Comparison of ENCODE assay signal across 33 cellular contexts in the genomic region with DNA sequence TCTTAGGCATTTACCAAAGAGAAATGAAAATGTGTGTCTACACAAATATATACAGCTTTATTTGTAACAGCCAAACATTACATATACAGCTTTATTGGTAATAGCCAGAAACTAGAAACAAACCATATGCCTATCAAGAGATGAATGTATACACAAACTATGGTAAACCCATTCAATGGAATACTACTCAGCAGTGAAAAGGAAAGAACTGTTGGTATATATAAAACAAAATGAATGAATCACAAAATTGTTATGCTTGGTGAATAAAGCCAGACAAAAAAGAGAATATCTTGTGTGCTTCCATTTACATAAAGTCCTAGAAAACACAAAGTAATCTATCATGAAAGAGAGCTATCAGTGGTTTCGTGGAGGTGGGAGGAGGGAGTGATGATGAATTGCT.
"Had no signal": no experiment of that assay in that cellular context is flagged by ENCODE, and none has a peak within 500 bp of the region (broad histone marks: within the 10 kb centered on the region; RNA-seq: fewer than 3 reads in every experiment).

No MANE protein-coding gene starts in this region.

- H3K36me3 ChIP-seq: adrenal gland, ascending aorta, brain microvascular endothelial cell, breast epithelium, cardiac muscle cell had no signal

- DNase-seq: activated effector memory CD4-positive, alpha-beta T cell treated with anti-CD3 and anti-CD28 coated beads, Interleukin-2, amount 50 U/mL, for 16 hours; activated effector memory CD4-positive, alpha-beta T cell treated with Interleukin-2 at 50 U/mL for 16 hours; activated gamma-delta T cell; activated gamma-delta T cell treated with Interleukin-2 at 50 U/mL for 16 hours; activated naive CD4-positive, alpha-beta T cell; activated naive CD4-positive, alpha-beta T cell treated with anti-CD3 and anti-CD28 coated beads for 36 hours; activated naive CD4-positive, alpha-beta T cell treated with anti-CD3 and anti-CD28 coated beads, Interleukin-2, amount 10 ng/mL, durations not matched to agents 7 days and 5 days; activated naive CD4-positive, alpha-beta T cell treated with anti-CD3 and anti-CD28 coated beads, Interleukin-2, amount 50 U/mL, for 16 hours; activated naive CD4-positive, alpha-beta T cell treated with Interleukin-2 at 50 U/mL for 16 hours; activated naive CD8-positive, alpha-beta T cell treated with anti-CD3 and anti-CD28 coated beads for 36 hours; activated naive CD8-positive, alpha-beta T cell treated with anti-CD3 and anti-CD28 coated beads, Interleukin-2, amount 10 ng/mL, durations not matched to agents 7 days and 5 days; activated naive CD8-positive, alpha-beta T cell treated with anti-CD3 and anti-CD28 coated beads, Interleukin-2, amount 50 U/mL, for 24 hours; activated T-cell treated with anti-CD3 and anti-CD28 coated beads, Interleukin-2, amount 50 U/mL, for 24 hours; activated T-cell treated with anti-CD3 and anti-CD28 coated beads, Interleukin-2, amount 50 U/mL, for 4 hours; activated T-cell treated with anti-CD3 and anti-CD28 coated beads, Interleukin-2, amount 50 U/mL, for 48 hours; activated T-cell treated with anti-CD3 and anti-CD28 coated beads, Interleukin-2, amount 50 U/mL, for 72 hours; adrenal gland; amniotic stem cell; amygdala; anterior cingulate cortex; aorta; body of pancreas; brain microvascular endothelial cell; caudate nucleus; central memory CD4-positive, alpha-beta T cell; cerebellar nuclear complex had no signal

- ATAC-seq: activated naive CD4-positive, alpha-beta T cell treated with anti-CD3 and anti-CD28 coated beads, Interleukin-2, amount 50 U/mL, for 72 hours; activated naive CD8-positive, alpha-beta T cell treated with anti-CD3 and anti-CD28 coated beads, Interleukin-2, amount 50 U/mL, for 24 hours; activated T-cell treated with anti-CD3 and anti-CD28 coated beads, Interleukin-2, amount 50 U/mL, for 4 hours; activated T-cell treated with anti-CD3 and anti-CD28 coated beads, Interleukin-2, amount 50 U/mL, for 72 hours; activated T-helper 17 cell treated with anti-CD3 and anti-CD28 coated beads, Interleukin-2, amount 50 U/mL, for 72 hours; body of pancreas had no signal

- FAIRE-seq: astrocyte, bronchial epithelial cell had no signal

- H3K9me3 ChIP-seq: adrenal gland, ascending aorta, body of pancreas, breast epithelium had no signal

- H3K27me3 ChIP-seq: adrenal gland, ascending aorta, body of pancreas, brain microvascular endothelial cell, breast epithelium, cardiac muscle cell had no signal

- H3K27ac ChIP-seq: adrenal gland, ascending aorta, body of pancreas, brain microvascular endothelial cell, breast epithelium, cardiac muscle cell had no signal

- H3K4me3 ChIP-seq: adrenal gland, ascending aorta, body of pancreas, breast epithelium, cardiac muscle cell had no signal

- H3K4me1 ChIP-seq: adrenal gland, ascending aorta, body of pancreas, breast epithelium had no signal
